12 cellular contexts compared by ENCODE assay signal in the genomic region with DNA sequence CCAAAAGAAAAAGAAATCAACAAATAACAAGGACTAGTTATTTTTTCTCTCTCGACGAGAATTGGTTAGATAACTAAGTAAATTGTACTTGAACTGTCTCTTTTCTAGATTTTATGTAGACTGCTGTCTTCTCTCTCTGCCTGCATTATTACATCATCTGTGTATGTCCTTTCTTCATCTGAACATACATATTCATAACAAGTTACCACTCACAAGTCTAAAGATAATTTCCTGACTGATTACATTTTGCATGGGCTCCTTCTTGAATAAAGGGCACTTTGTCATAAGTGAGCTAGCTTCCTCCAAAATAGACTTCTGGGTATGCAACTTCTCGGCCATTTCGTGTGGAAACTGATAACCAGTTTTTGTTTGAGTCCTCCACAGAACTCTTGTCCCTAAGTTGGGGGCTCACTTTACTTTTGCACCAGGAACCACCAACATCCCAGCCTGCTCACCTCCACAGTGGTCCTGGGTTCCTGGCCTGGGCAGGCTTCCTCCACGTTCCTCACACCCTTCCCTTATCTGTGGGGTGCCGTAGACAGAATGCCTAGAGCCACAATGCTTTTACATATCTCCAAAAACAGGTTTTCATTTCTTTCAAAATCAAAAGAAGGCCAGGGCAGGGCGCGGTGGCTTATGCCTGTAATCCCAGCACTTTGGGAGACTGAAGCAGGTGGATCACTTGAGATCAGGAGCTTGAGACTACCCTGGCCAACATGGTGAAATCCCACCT. TPM values are rescaled to one million over a fixed set of nuclear protein-coding genes. Genes with fewer than 3 reads are reported as not detected.
DNase-seq lines count a peak whose midpoint lies in the region; ATAC-seq and TF ChIP-seq lines count a peak whose summit lies in the region.
"Had no signal": no experiment of that assay in that cellular context is flagged by ENCODE, and none has a peak within 500 bp of the region (broad histone marks: within the 10 kb centered on the region; RNA-seq: fewer than 3 reads in every experiment).

No MANE protein-coding gene starts in this region.

- H3K4me1 Mint-ChIP-seq in IgD-negative memory B cell: peaks cover 31 to 53% (median 43%) of the 10 kb centered on the region in 3 donors
- H3K4me1 Mint-ChIP-seq in central memory CD8-positive, alpha-beta T cell: peaks cover 42% of the 10 kb centered on the region
- peaks cover 12 to 16% of the 10 kb centered on the region in 2 donors for H3K4me1 Mint-ChIP-seq in natural killer cell

- no peaks in the 10 kb centered on the region for H3K36me3 Mint-ChIP-seq in IgD-negative memory B cell
- H3K36me3 Mint-ChIP-seq in central memory CD8-positive, alpha-beta T cell (ENCODE audit: insufficient read depth): peaks cover 6% of the 10 kb centered on the region
- no peaks in the 10 kb centered on the region for H3K36me3 Mint-ChIP-seq in natural killer cell

- H3K27ac Mint-ChIP-seq in IgD-negative memory B cell (peak overlapping the region; percentile 97 to 99 (median 98)), natural killer cell (peak overlapping the region; percentile 84 to 91)
- H3K27ac Mint-ChIP-seq in central memory CD8-positive, alpha-beta T cell (ENCODE audit: low read depth): peak overlapping the region; percentile 91
- H3K27ac Mint-ChIP-seq: GM23338 had no signal

- no peaks in the 10 kb centered on the region for H3K27me3 Mint-ChIP-seq in IgD-negative memory B cell
- H3K27me3 Mint-ChIP-seq in central memory CD8-positive, alpha-beta T cell: no peaks in the 10 kb centered on the region
- H3K27me3 Mint-ChIP-seq in natural killer cell (ENCODE audit: low read depth in 2 of 2): no peaks in the 10 kb centered on the region

- H3K9me3 Mint-ChIP-seq in IgD-negative memory B cell: no peaks in the 10 kb centered on the region
- H3K9me3 Mint-ChIP-seq in central memory CD8-positive, alpha-beta T cell: no peaks in the 10 kb centered on the region
- H3K9me3 Mint-ChIP-seq in natural killer cell: no peaks in the 10 kb centered on the region
- H3K9me3 Mint-ChIP-seq: GM23338 had no signal

- no peaks in the 10 kb centered on the region for H3K27me3 ChIP-seq in AG04450 (ENCODE audit: control insufficient read depth, insufficient read depth, low read length)

- ATAC-seq in central memory CD8-positive, alpha-beta T cell (replicated peaks; ENCODE audit: extremely low read depth, poor library complexity, severe bottlenecking): no peak
- ATAC-seq in natural killer cell: no peak
- ATAC-seq in GM21737 (IDR thresholded peaks at IDR 0.05; ENCODE audit: unreplicated experiment): no peak
- ATAC-seq: GM23338 had no signal

- POLR2A ChIA-PET in AG04450 (lab: Yijun Ruan, JAX): no interaction called here

- CTCF ChIA-PET in AG04450 (lab: Charles Lee): interaction anchor here (0.6 to 4.4 kb wide), 3 partner anchors 18 to 728 kb away, joined by 3 to 33 read pairs (median 5); no protein-coding TSS in a partner anchor

- intact Hi-C loops in natural killer cell (cut with micrococcal nuclease): no loop called here

- DNase-seq in AG04450 (ENCODE audit: low read depth, low spot score) (no peak), natural killer cell (no peak), DMS153 (lab: John Stamatoyannopoulos, UW) (no peak), NCI-H2196 treated with DMSO at 0.1 percent for 48 hours (lab: John Stamatoyannopoulos, UW; ENCODE audit: unreplicated experiment) (no peak), HT-29 (ENCODE audit: low spot score) (no peak)
- no peak for DNase-seq in central memory CD8-positive, alpha-beta T cell (ENCODE audit: low spot score in 2 of 2)
- DNase-seq: NCI-H1048; NK-92 treated with Interleukin-12 subunit alpha and Interleukin-12 subunit beta, amount 100 ng/mL, for 24 hours; stimulated activated CD4-positive, alpha-beta T cell treated with anti-CD3 and anti-CD28 coated beads, Interleukin-15, amount 100 ng/mL, for 24 hours had no signal

- H3K4me3 Mint-ChIP-seq in IgD-negative memory B cell: no peak overlapping the region
- H3K4me3 Mint-ChIP-seq in central memory CD8-positive, alpha-beta T cell: no peak overlapping the region
- no peak overlapping the region for H3K4me3 Mint-ChIP-seq in natural killer cell
- H3K4me3 Mint-ChIP-seq: GM23338 had no signal

- no peak for TF ChIP-seq CTCF in AG04450 (IDR thresholded peaks at IDR 0.05; ENCODE audit: low read depth, low read length)
- TF ChIP-seq CTCF in natural killer cell (IDR thresholded peaks at IDR 0.05): no peak

- no peak overlapping the region for H3K4me3 ChIP-seq in AG04450 (ENCODE audit: low read depth, low read length)
- H3K4me3 ChIP-seq: GM23338 had no signal

- peak overlapping the region; percentile 99 for H3K27ac ChIP-seq in AG04450 (ENCODE audit: low read depth, low read length)

- no peaks in the 10 kb centered on the region for H3K9me3 ChIP-seq in AG04450 (ENCODE audit: control insufficient read depth, insufficient read depth, low read length)

RNA-seq across cellular contexts. Expression of gene DDX47, which starts 6.2 kb away (rescaled TPM):
- polyA plus RNA-seq in AG04450 (2011; rRNA removed) (91.3 and 113 TPM in 2 replicates), IgD-negative memory B cell (69.0 TPM)
- 58.5 and 70.0 TPM in 2 replicates for polyA minus RNA-seq in AG04450 (2011; rRNA and poly(A)+ RNA removed)
- 100 to 1,000 TPM in 2 of 3 donors, 10 to 100 TPM in 1; 98.9 to 120 (median 114) TPM for total RNA-seq in natural killer cell
- 39.4 and 46.9 TPM in 2 replicates for total RNA-seq in HT-29 (2014; rRNA removed; shearing (Covaris generic))

RNA-seq across cellular contexts. Expression of gene APOLD1, which starts 21.5 kb away (rescaled TPM):
- polyA plus RNA-seq in AG04450 (2011; rRNA removed) (2.2 and 2.6 TPM in 2 replicates), IgD-negative memory B cell (0.23 TPM)
- 1.7 and 2.4 TPM in 2 replicates for polyA minus RNA-seq in AG04450 (2011; rRNA and poly(A)+ RNA removed)
- 1 to 10 TPM in 2 of 3 donors, under 1 TPM in 1; 0.70 to 1.6 (median 1.6) TPM for total RNA-seq in natural killer cell
- 2.1 and 2.4 TPM in 2 replicates for total RNA-seq in HT-29 (2014; rRNA removed; shearing (Covaris generic))
